In genomic region chr2:159921752-159922404, GRCh38 we compare ENCODE assay signal across 8 cellular contexts. TPM values are rescaled to one million over a fixed set of nuclear protein-coding genes. Genes with fewer than 3 reads are reported as not detected.
DNase-seq lines count a peak whose midpoint lies in the region; ATAC-seq and TF ChIP-seq lines count a peak whose summit lies in the region.

No MANE protein-coding gene starts in this region.

- H3K9me3 ChIP-seq in OCI-LY7 (ENCODE audit: low read length) (no peaks in the 10 kb centered on the region), psoas muscle (no peaks in the 10 kb centered on the region)

- CTCF ChIA-PET in OCI-LY7 (lab: Charles Lee; ENCODE audit: unreplicated experiment), result no interaction called here

- no peak overlapping the region for H3K4me3 Mint-ChIP-seq in glutamatergic neuron (ENCODE audit: unreplicated experiment)

- peak; percentile 70 for TF ChIP-seq CTCF in AG09319 (IDR thresholded peaks at IDR 0.05; ENCODE audit: low read depth, low read length)
- peak; percentile 68 for TF ChIP-seq CTCF in OCI-LY7 (conservative IDR thresholded peaks at IDR 0.05; ENCODE audit: low read length)
- peak; percentile 74 for TF ChIP-seq CTCF in glutamatergic neuron (IDR thresholded peaks at IDR 0.05; ENCODE audit: partially characterized antibody, unreplicated experiment)
- peak; percentile 39 for TF ChIP-seq CTCF in psoas muscle (IDR thresholded peaks at IDR 0.05)

- no peaks in the 10 kb centered on the region for H3K36me3 Mint-ChIP-seq in glutamatergic neuron (ENCODE audit: unreplicated experiment)

- POLR2A ChIA-PET in OCI-LY7 (lab: Charles Lee), result no interaction called here

- WGBS in psoas muscle, 3 donors, result 19 to 22% (median 19%) methylated on average over 17 of the region's 17 CpGs

- no peaks in the 10 kb centered on the region for H4K20me1 ChIP-seq in OCI-LY7 (ENCODE audit: insufficient read depth, low read length)

- H3K4me1 ChIP-seq in OCI-LY7 (ENCODE audit: insufficient read depth, low read length, poor library complexity, severe bottlenecking), result no peaks in the 10 kb centered on the region
- no peaks in the 10 kb centered on the region for H3K4me1 ChIP-seq in psoas muscle

- H3K27ac ChIP-seq in OCI-LY7 (ENCODE audit: low read depth, low read length, poor library complexity, severe bottlenecking), result no peak overlapping the region
- H3K27ac ChIP-seq in psoas muscle, result no peak overlapping the region

- H3K4me3 ChIP-seq in OCI-LY7 (ENCODE audit: low read depth, low read length, poor library complexity, severe bottlenecking) (no peak overlapping the region), psoas muscle (no peak overlapping the region)

- no TSS peak for BruUV-seq in OCI-LY7 (replicated peaks; lab: Mats Ljungman, UMichigan)

- H3K79me2 ChIP-seq in OCI-LY7 (ENCODE audit: insufficient read depth, low read depth, low read length), result no peaks in the 10 kb centered on the region

- intact Hi-C loops in OCI-LY7 (cut with micrococcal nuclease; ENCODE audit: unreplicated experiment), result no loop called here
- intact Hi-C loops in psoas muscle (cut with DNase I), result no loop called here

- H3K9me3 Mint-ChIP-seq in glutamatergic neuron (ENCODE audit: unreplicated experiment), result peaks cover 3% of the 10 kb centered on the region

- ATAC-seq in GM18907 (IDR thresholded peaks at IDR 0.05; ENCODE audit: unreplicated experiment) (peak; percentile 92), HG03066 (IDR thresholded peaks at IDR 0.05; ENCODE audit: low read depth, unreplicated experiment) (peak; percentile 90), psoas muscle (peak in 1 of 4 donors; percentile 37)

- peaks cover 11% of the 10 kb centered on the region for H3K4me1 Mint-ChIP-seq in glutamatergic neuron (ENCODE audit: low read depth, unreplicated experiment)

- H3K27me3 ChIP-seq in psoas muscle (ENCODE audit: insufficient read depth in 3 of 3, low read length in 2 of 3), result peaks cover 0 to 6% (median 5%) of the 10 kb centered on the region in 3 donors

- H3K36me3 ChIP-seq in OCI-LY7 (ENCODE audit: insufficient read depth, low read length), result no peaks in the 10 kb centered on the region
- H3K36me3 ChIP-seq in psoas muscle (ENCODE audit: insufficient read depth in 1 of 2, low read depth in 1 of 2), result no peaks in the 10 kb centered on the region

- H3K4me2 ChIP-seq in OCI-LY7 (ENCODE audit: low read length), result no peak overlapping the region

- H3K27me3 Mint-ChIP-seq in glutamatergic neuron (ENCODE audit: unreplicated experiment), result peaks cover 1% of the 10 kb centered on the region

- no peak overlapping the region for H2AFZ ChIP-seq in OCI-LY7 (ENCODE audit: low read length)

- no peaks in the 10 kb centered on the region for H3K9me2 ChIP-seq in OCI-LY7 (ENCODE audit: insufficient read depth, low read length)

- DNase-seq in AG09319 (ENCODE audit: extremely low read depth, low read depth), result no peak
- DNase-seq in OCI-LY7 (ENCODE audit: low spot score), result peak; percentile 20
- DNase-seq in activated T-helper 9 cell treated with anti-CD3 and anti-CD28 coated beads, Interleukin-2, amount 50 U/mL, for 16 hours (ENCODE audit: low read depth), result peak; percentile 55
- DNase-seq in glutamatergic neuron, result peak; percentile 94
- DNase-seq in psoas muscle, result peak; percentile 54 to 69
- no peak for DNase-seq in NCI-H2081 (lab: John Stamatoyannopoulos, UW)

- peak overlapping the region; percentile 1 for H3K27ac Mint-ChIP-seq in glutamatergic neuron (ENCODE audit: unreplicated experiment)

RNA-seq across cellular contexts. Expression of gene LY75, which starts 17.3 kb away (rescaled TPM):
- not detected in 2 replicates for total RNA-seq in OCI-LY7 (2014; rRNA removed; shearing (Covaris generic))
- total RNA-seq in OCI-LY7 (2022), result not detected in 2 replicates
- total RNA-seq in glutamatergic neuron (ENCODE audit: unreplicated experiment), result 0.42 TPM
- total RNA-seq in psoas muscle, result under 1 TPM; 0.29 to 0.43 (median 0.33) TPM
- polyA plus RNA-seq in psoas muscle, result under 1 TPM; 0.17 to 0.34 (median 0.22) TPM

Comparison
In these comparisons a context has a peak if more than half of its experiments do, and no peak if none do; other contexts are left out.
1. DNase-seq: peak in OCI-LY7 (single experiment), activated T-helper 9 cell treated with anti-CD3 and anti-CD28 coated beads, Interleukin-2, amount 50 U/mL, for 16 hours (single experiment), glutamatergic neuron (single experiment) and psoas muscle (2 of 2); none in AG09319 (single experiment) and NCI-H2081 (0 of 2).
2. Peak in every context shown above with its lines, with median percentiles within 50 percentile points of each other: CTCF ChIP-seq.